ENCODE assay signal across 23 cellular contexts in the genomic region with DNA sequence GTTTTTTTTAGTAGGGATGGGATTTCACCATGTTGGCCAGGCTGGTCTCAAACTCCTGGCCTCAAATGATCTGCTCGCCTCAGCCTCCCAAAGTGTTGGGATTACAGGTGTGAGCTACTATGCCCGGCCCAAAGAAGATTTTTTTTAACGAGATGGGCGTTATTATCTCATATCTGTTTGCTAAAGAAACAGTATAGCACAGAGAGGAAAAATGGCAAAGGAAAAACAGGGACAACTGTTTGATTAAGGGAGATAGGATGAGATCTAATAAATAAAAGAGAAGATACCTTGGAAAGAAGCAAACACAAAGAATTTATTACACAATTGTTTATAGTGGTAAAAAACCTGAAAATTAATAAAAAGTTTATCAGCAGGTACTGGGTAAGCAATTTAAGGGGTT.
"Had no signal": no experiment of that assay in that cellular context is flagged by ENCODE, and none has a peak within 500 bp of the region (broad histone marks: within the 10 kb centered on the region; RNA-seq: fewer than 3 reads in every experiment).

No MANE protein-coding gene starts in this region.

- H3K27ac ChIP-seq: epithelial cell of prostate, esophagus squamous epithelium, gastrocnemius medialis, heart right ventricle, left lung, lower lobe of right lung had no signal

- DNase-seq: cortex of kidney; effector CD8-positive, alpha-beta T cell; effector memory CD8-positive, alpha-beta T cell; endodermal cell; erythroblast; esophagus squamous epithelium; foreskin fibroblast; foreskin melanocyte; gastrocnemius medialis; glutamatergic neuron; head of caudate nucleus; heart right ventricle; hippocampal formation; left cardiac atrium; left lung; left ventricle myocardium superior; lower lobe of right lung; mesenchymal stem cell; mucosa of descending colon; naive B cell; naive thymus-derived CD8-positive, alpha-beta T cell had no signal

- ATAC-seq: effector memory CD8-positive, alpha-beta T cell; esophagus mucosa; gastrocnemius medialis; heart right ventricle; left cardiac atrium; left lung; left ventricle myocardium superior; lower lobe of right lung; mucosa of descending colon; naive thymus-derived CD8-positive, alpha-beta T cell had no signal
